ENCODE assay signal across 9 cellular contexts in genomic region chr6:446418-447366, GRCh38. TPM values are rescaled to one million over a fixed set of nuclear protein-coding genes. Genes with fewer than 3 reads are reported as not detected.
DNase-seq lines count a peak whose midpoint lies in the region; ATAC-seq and FAIRE-seq lines count a peak whose summit lies in the region.
"Had no signal": no experiment of that assay in that cellular context is flagged by ENCODE, and none has a peak within 500 bp of the region (broad histone marks: within the 10 kb centered on the region; RNA-seq: fewer than 3 reads in every experiment).

No MANE protein-coding gene starts in this region.

- peaks cover 3% of the 10 kb centered on the region for H3K9me3 Mint-ChIP-seq in T-helper 2 cell treated with Interferon-gamma antibody and Interleukin-4, amounts not matched to agents 5 μg/mL and 100 μg/mL, for 36 hours
- no peaks in the 10 kb centered on the region for H3K9me3 Mint-ChIP-seq in activated T-helper 1 cell treated with anti-CD3 and anti-CD28 coated beads, Interleukin-12 subunit alpha, Interleukin-12 subunit beta, Interleukin-2, Interleukin-4 antibody, amounts not matched to agents 30 ng/mL and 10 ng/mL and 1 ng/mL, durations not matched to agents 14 hours and 24 hours and 36 hours
- H3K9me3 Mint-ChIP-seq in stimulated activated naive CD8-positive, alpha-beta T cell treated with anti-CD3 and anti-CD28 coated beads, Interleukin-15, Interleukin-2, amounts not matched to agents 100 ng/mL and 50 ng/mL, for 24 hours, result no peaks in the 10 kb centered on the region

- ATAC-seq in sciatic nerve (no peak), GM18498 (IDR thresholded peaks at IDR 0.05; ENCODE audit: unreplicated experiment) (no peak)

- peaks cover 56% of the 10 kb centered on the region for H3K4me1 Mint-ChIP-seq in T-helper 2 cell treated with Interferon-gamma antibody and Interleukin-4, amounts not matched to agents 5 μg/mL and 100 μg/mL, for 36 hours (ENCODE audit: low read depth)
- H3K4me1 Mint-ChIP-seq in activated T-helper 1 cell treated with anti-CD3 and anti-CD28 coated beads, Interleukin-12 subunit alpha, Interleukin-12 subunit beta, Interleukin-2, Interleukin-4 antibody, amounts not matched to agents 30 ng/mL and 10 ng/mL and 1 ng/mL, durations not matched to agents 14 hours and 24 hours and 36 hours (ENCODE audit: low read depth), result peaks cover 59% of the 10 kb centered on the region
- H3K4me1 Mint-ChIP-seq in stimulated activated naive CD8-positive, alpha-beta T cell treated with anti-CD3 and anti-CD28 coated beads, Interleukin-15, Interleukin-2, amounts not matched to agents 100 ng/mL and 50 ng/mL, for 24 hours (ENCODE audit: low read depth), result peaks cover 50% of the 10 kb centered on the region

- peak; percentile 97 for DNase-seq in T-helper 2 cell treated with Interferon-gamma antibody and Interleukin-4, amounts not matched to agents 5 μg/mL and 100 μg/mL, for 36 hours (ENCODE audit: low spot score)
- peak; percentile 92 for DNase-seq in activated T-helper 1 cell treated with anti-CD3 and anti-CD28 coated beads, Interleukin-12 subunit alpha, Interleukin-12 subunit beta, Interleukin-2, Interleukin-4 antibody, amounts not matched to agents 30 ng/mL and 10 ng/mL and 1 ng/mL, durations not matched to agents 14 hours and 24 hours and 36 hours (ENCODE audit: low spot score)
- DNase-seq in sciatic nerve (ENCODE audit: low spot score) (peak; percentile 32), HTR-8/SVneo (ENCODE audit: insufficient read length, low spot score) (no peak), 8988T (no peak), NCI-H187 treated with DMSO at 0.1 percent for 48 hours (lab: John Stamatoyannopoulos, UW) (no peak)
- DNase-seq: NCI-H1105 treated with DMSO at 0.1 percent for 48 hours had no signal

- FAIRE-seq in HTR-8/SVneo (lab: Jason Lieb, UNC), result no peak

- H3K4me3 Mint-ChIP-seq in T-helper 2 cell treated with Interferon-gamma antibody and Interleukin-4, amounts not matched to agents 5 μg/mL and 100 μg/mL, for 36 hours, result peak overlapping the region; percentile 77
- H3K4me3 Mint-ChIP-seq in activated T-helper 1 cell treated with anti-CD3 and anti-CD28 coated beads, Interleukin-12 subunit alpha, Interleukin-12 subunit beta, Interleukin-2, Interleukin-4 antibody, amounts not matched to agents 30 ng/mL and 10 ng/mL and 1 ng/mL, durations not matched to agents 14 hours and 24 hours and 36 hours, result peak overlapping the region; percentile 63
- peak overlapping the region; percentile 74 for H3K4me3 Mint-ChIP-seq in stimulated activated naive CD8-positive, alpha-beta T cell treated with anti-CD3 and anti-CD28 coated beads, Interleukin-15, Interleukin-2, amounts not matched to agents 100 ng/mL and 50 ng/mL, for 24 hours

- no peaks in the 10 kb centered on the region for H3K27me3 Mint-ChIP-seq in T-helper 2 cell treated with Interferon-gamma antibody and Interleukin-4, amounts not matched to agents 5 μg/mL and 100 μg/mL, for 36 hours (ENCODE audit: low read depth)
- peaks cover 2% of the 10 kb centered on the region for H3K27me3 Mint-ChIP-seq in activated T-helper 1 cell treated with anti-CD3 and anti-CD28 coated beads, Interleukin-12 subunit alpha, Interleukin-12 subunit beta, Interleukin-2, Interleukin-4 antibody, amounts not matched to agents 30 ng/mL and 10 ng/mL and 1 ng/mL, durations not matched to agents 14 hours and 24 hours and 36 hours (ENCODE audit: insufficient read depth)
- peaks cover 3% of the 10 kb centered on the region for H3K27me3 Mint-ChIP-seq in stimulated activated naive CD8-positive, alpha-beta T cell treated with anti-CD3 and anti-CD28 coated beads, Interleukin-15, Interleukin-2, amounts not matched to agents 100 ng/mL and 50 ng/mL, for 24 hours

- no peaks in the 10 kb centered on the region for H3K36me3 Mint-ChIP-seq in T-helper 2 cell treated with Interferon-gamma antibody and Interleukin-4, amounts not matched to agents 5 μg/mL and 100 μg/mL, for 36 hours (ENCODE audit: low read depth)
- peaks cover 6% of the 10 kb centered on the region for H3K36me3 Mint-ChIP-seq in activated T-helper 1 cell treated with anti-CD3 and anti-CD28 coated beads, Interleukin-12 subunit alpha, Interleukin-12 subunit beta, Interleukin-2, Interleukin-4 antibody, amounts not matched to agents 30 ng/mL and 10 ng/mL and 1 ng/mL, durations not matched to agents 14 hours and 24 hours and 36 hours (ENCODE audit: low read depth)
- H3K36me3 Mint-ChIP-seq in stimulated activated naive CD8-positive, alpha-beta T cell treated with anti-CD3 and anti-CD28 coated beads, Interleukin-15, Interleukin-2, amounts not matched to agents 100 ng/mL and 50 ng/mL, for 24 hours (ENCODE audit: low read depth), result peaks cover 3% of the 10 kb centered on the region

- intact Hi-C loops in activated T-helper 1 cell treated with anti-CD3 and anti-CD28 coated beads, Interleukin-12 subunit alpha, Interleukin-12 subunit beta, Interleukin-2, Interleukin-4 antibody, amounts not matched to agents 30 ng/mL and 10 ng/mL and 1 ng/mL, durations not matched to agents 14 hours and 24 hours and 36 hours (cut with micrococcal nuclease), result loop anchor here (1.0 to 2.0 kb wide), 13 partner anchors 14 to 257 kb away; partner anchors contain the start of gene DUSP22
- intact Hi-C loops in sciatic nerve (cut with DNase I), result no loop called here

- peak overlapping the region; percentile 92 for H3K27ac Mint-ChIP-seq in T-helper 2 cell treated with Interferon-gamma antibody and Interleukin-4, amounts not matched to agents 5 μg/mL and 100 μg/mL, for 36 hours
- H3K27ac Mint-ChIP-seq in activated T-helper 1 cell treated with anti-CD3 and anti-CD28 coated beads, Interleukin-12 subunit alpha, Interleukin-12 subunit beta, Interleukin-2, Interleukin-4 antibody, amounts not matched to agents 30 ng/mL and 10 ng/mL and 1 ng/mL, durations not matched to agents 14 hours and 24 hours and 36 hours, result peak overlapping the region; percentile 98
- H3K27ac Mint-ChIP-seq in stimulated activated naive CD8-positive, alpha-beta T cell treated with anti-CD3 and anti-CD28 coated beads, Interleukin-15, Interleukin-2, amounts not matched to agents 100 ng/mL and 50 ng/mL, for 24 hours, result peak overlapping the region; percentile 91

RNA-seq across cellular contexts. Expression of gene IRF4, which starts 55.1 kb away (rescaled TPM):
- 911 and 929 TPM in 2 replicates for total RNA-seq in activated T-helper 1 cell treated with anti-CD3 and anti-CD28 coated beads, Interleukin-12 subunit alpha, Interleukin-12 subunit beta, Interleukin-2, Interleukin-4 antibody, amounts not matched to agents 30 ng/mL and 10 ng/mL and 1 ng/mL, durations not matched to agents 14 hours and 24 hours and 36 hours
- total RNA-seq in sciatic nerve, result 4.7 TPM

Comparison
In these comparisons a context has a peak if more than half of its experiments do, and no peak if none do; other contexts are left out.
1. DNase-seq: peak in T-helper 2 cell treated with Interferon-gamma antibody and Interleukin-4, amounts not matched to agents 5 μg/mL and 100 μg/mL, for 36 hours (single experiment), activated T-helper 1 cell treated with anti-CD3 and anti-CD28 coated beads, Interleukin-12 subunit alpha, Interleukin-12 subunit beta, Interleukin-2, Interleukin-4 antibody, amounts not matched to agents 30 ng/mL and 10 ng/mL and 1 ng/mL, durations not matched to agents 14 hours and 24 hours and 36 hours (single experiment) and sciatic nerve (single experiment); none in HTR-8/SVneo (single experiment), 8988T (single experiment) and NCI-H187 treated with DMSO at 0.1 percent for 48 hours (single experiment).
2. RNA of gene IRF4, which starts 55.1 kb away (total RNA-seq): 911 to 929 TPM in activated T-helper 1 cell treated with anti-CD3 and anti-CD28 coated beads, Interleukin-12 subunit alpha, Interleukin-12 subunit beta, Interleukin-2, Interleukin-4 antibody, amounts not matched to agents 30 ng/mL and 10 ng/mL and 1 ng/mL, durations not matched to agents 14 hours and 24 hours and 36 hours; 4.7 TPM in sciatic nerve (single experiment); every median in the first group is over 100 times any median in the second.
3. Peak in every context shown above with its lines, with median percentiles within 50 percentile points of each other: H3K27ac Mint-ChIP-seq and H3K4me3 Mint-ChIP-seq.